In the genomic region with DNA sequence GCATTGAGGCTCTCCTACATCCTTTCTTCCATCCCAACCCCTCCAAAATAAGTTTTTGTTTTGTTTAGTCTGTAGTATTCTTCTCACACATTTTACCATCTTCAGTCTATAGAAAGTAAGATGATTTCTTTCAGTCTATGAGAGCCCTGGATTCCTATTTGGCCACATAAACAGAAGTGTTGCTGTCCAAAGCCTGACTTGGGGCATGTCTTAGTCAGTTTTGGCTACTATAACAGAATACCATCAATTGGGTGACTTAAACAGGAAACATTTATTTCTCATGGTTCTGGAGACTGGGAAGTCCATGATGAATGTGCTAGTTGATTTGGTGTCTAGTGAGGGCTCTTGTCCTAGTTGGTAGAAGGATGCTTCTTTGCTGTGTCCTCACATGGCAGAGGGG, we compare ENCODE assay signal across 14 cellular contexts.
DNase-seq lines count a peak whose midpoint lies in the region; ATAC-seq, FAIRE-seq and TF ChIP-seq lines count a peak whose summit lies in the region.
"Had no signal": no experiment of that assay in that cellular context is flagged by ENCODE, and none has a peak within 500 bp of the region (broad histone marks: within the 10 kb centered on the region; RNA-seq: fewer than 3 reads in every experiment).

No MANE protein-coding gene starts in this region.

- H3K79me2 ChIP-seq in SK-N-SH (ENCODE audit: insufficient read depth): no peaks in the 10 kb centered on the region

- POLR2A ChIA-PET in SK-N-SH (lab: Yijun Ruan, JAX): no interaction called here

- H3K27ac ChIP-seq in SK-N-SH (ENCODE audit: low read depth in 2 of 2, low read length in 1 of 2): no peak overlapping the region
- H3K27ac ChIP-seq: 22Rv1; BLaER1 treated with 17β-estradiol and CSF1 and Interleukin-3, amounts not matched to agents 10 nM and 100 nM; KMS-11 had no signal

- no peaks in the 10 kb centered on the region for H3K27me3 ChIP-seq in SK-N-SH (ENCODE audit: insufficient read depth)
- H3K27me3 ChIP-seq: BLaER1 treated with 17β-estradiol and CSF1 and Interleukin-3, amounts not matched to agents 10 nM and 100 nM had no signal

- no peaks in the 10 kb centered on the region for H4K20me1 ChIP-seq in SK-N-SH (ENCODE audit: insufficient read depth)
- H4K20me1 ChIP-seq: BLaER1 treated with 17β-estradiol and CSF1 and Interleukin-3, amounts not matched to agents 10 nM and 100 nM had no signal

- H2AFZ ChIP-seq in SK-N-SH (ENCODE audit: low read depth): no peak overlapping the region

- DNase-seq in SK-N-SH (no peak), M059J (ENCODE audit: low read depth) (peak; percentile 38), fibroblast of the aortic adventitia (ENCODE audit: low read depth) (peak; percentile 14), HTR-8/SVneo (ENCODE audit: insufficient read length, low spot score) (no peak), NCI-H446 (lab: John Stamatoyannopoulos, UW) (no peak), superior temporal gyrus (ENCODE audit: extremely low spot score) (no peak)
- DNase-seq: CD4-positive, CD25-positive, alpha-beta regulatory T cell; GOT3; HCEC 1CT had no signal

- H3K4me1 ChIP-seq in SK-N-SH (ENCODE audit: control insufficient read depth in 1 of 2, insufficient read depth in 2 of 2, low read depth in 1 of 2, low read length in 1 of 2): 0 out of 4 replicates have a peak, but pooled peaks cover 0 to 10% of the 10 kb centered on the region in 2 experiments

- no peaks in the 10 kb centered on the region for H3K36me3 ChIP-seq in SK-N-SH (replicated peaks in 1 of 2; ENCODE audit: control insufficient read depth in 1 of 2, insufficient read depth in 2 of 2, low read length in 1 of 2)
- H3K36me3 ChIP-seq: BLaER1 treated with 17β-estradiol and CSF1 and Interleukin-3, amounts not matched to agents 10 nM and 100 nM had no signal

- H3K4me3 ChIP-seq in SK-N-SH (ENCODE audit: low read depth in 2 of 2, low read length in 1 of 2) (no peak overlapping the region), fibroblast of the aortic adventitia (ENCODE audit: low read depth, low read length) (no peak overlapping the region)
- H3K4me3 ChIP-seq: BLaER1 treated with 17β-estradiol and CSF1 and Interleukin-3, amounts not matched to agents 10 nM and 100 nM had no signal

- no peak for FAIRE-seq in HTR-8/SVneo (lab: Jason Lieb, UNC)
- FAIRE-seq: GM12891 had no signal

- no peak overlapping the region for H3K9ac ChIP-seq in SK-N-SH
- H3K9ac ChIP-seq: BLaER1 treated with 17β-estradiol and CSF1 and Interleukin-3, amounts not matched to agents 10 nM and 100 nM; KMS-11 had no signal

- TF ChIP-seq CTCF in SK-N-SH (IDR thresholded peaks at IDR 0.05): no peak
- TF ChIP-seq CTCF in fibroblast of the aortic adventitia (IDR thresholded peaks at IDR 0.05; ENCODE audit: insufficient read depth, low read length): no peak

- no peak for ATAC-seq in SK-N-SH treated with all-trans-retinoic acid at 6 μM for 48 hours

- no peaks in the 10 kb centered on the region for H3K9me2 ChIP-seq in SK-N-SH

- no peak overlapping the region for H3K4me2 ChIP-seq in SK-N-SH
- H3K4me2 ChIP-seq: BLaER1 treated with 17β-estradiol and CSF1 and Interleukin-3, amounts not matched to agents 10 nM and 100 nM; KMS-11 had no signal

- no peaks in the 10 kb centered on the region for H3K9me3 ChIP-seq in SK-N-SH

- TF ChIP-seq EP300 in SK-N-SH (IDR thresholded peaks at IDR 0.05; ENCODE audit: borderline replicate concordance in 1 of 2, low read depth in 1 of 2, low read length in 1 of 2): no peak

- TF ChIP-seq RAD21 in SK-N-SH (IDR thresholded peaks at IDR 0.05; ENCODE audit: low read length): no peak

- CTCF ChIA-PET in SK-N-SH (lab: Yijun Ruan, JAX): no interaction called here

- H3F3A ChIP-seq in SK-N-SH (replicated peaks; ENCODE audit: insufficient read depth): peaks cover 13% of the 10 kb centered on the region

TF ChIP-seq in SK-N-SH, 30 proteins besides CTCF, POLR2A, EP300 and RAD21:
- TF ChIP-seq, protein P1, sequence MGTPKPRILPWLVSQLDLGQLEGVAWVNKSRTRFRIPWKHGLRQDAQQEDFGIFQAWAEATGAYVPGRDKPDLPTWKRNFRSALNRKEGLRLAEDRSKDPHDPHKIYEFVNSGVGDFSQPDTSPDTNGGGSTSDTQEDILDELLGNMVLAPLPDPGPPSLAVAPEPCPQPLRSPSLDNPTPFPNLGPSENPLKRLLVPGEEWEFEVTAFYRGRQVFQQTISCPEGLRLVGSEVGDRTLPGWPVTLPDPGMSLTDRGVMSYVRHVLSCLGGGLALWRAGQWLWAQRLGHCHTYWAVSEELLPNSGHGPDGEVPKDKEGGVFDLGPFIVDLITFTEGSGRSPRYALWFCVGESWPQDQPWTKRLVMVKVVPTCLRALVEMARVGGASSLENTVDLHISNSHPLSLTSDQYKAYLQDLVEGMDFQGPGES (IDR thresholded peaks at IDR 0.05; ENCODE audit: low read depth, low read length): no peak
- TF ChIP-seq, protein P2, sequence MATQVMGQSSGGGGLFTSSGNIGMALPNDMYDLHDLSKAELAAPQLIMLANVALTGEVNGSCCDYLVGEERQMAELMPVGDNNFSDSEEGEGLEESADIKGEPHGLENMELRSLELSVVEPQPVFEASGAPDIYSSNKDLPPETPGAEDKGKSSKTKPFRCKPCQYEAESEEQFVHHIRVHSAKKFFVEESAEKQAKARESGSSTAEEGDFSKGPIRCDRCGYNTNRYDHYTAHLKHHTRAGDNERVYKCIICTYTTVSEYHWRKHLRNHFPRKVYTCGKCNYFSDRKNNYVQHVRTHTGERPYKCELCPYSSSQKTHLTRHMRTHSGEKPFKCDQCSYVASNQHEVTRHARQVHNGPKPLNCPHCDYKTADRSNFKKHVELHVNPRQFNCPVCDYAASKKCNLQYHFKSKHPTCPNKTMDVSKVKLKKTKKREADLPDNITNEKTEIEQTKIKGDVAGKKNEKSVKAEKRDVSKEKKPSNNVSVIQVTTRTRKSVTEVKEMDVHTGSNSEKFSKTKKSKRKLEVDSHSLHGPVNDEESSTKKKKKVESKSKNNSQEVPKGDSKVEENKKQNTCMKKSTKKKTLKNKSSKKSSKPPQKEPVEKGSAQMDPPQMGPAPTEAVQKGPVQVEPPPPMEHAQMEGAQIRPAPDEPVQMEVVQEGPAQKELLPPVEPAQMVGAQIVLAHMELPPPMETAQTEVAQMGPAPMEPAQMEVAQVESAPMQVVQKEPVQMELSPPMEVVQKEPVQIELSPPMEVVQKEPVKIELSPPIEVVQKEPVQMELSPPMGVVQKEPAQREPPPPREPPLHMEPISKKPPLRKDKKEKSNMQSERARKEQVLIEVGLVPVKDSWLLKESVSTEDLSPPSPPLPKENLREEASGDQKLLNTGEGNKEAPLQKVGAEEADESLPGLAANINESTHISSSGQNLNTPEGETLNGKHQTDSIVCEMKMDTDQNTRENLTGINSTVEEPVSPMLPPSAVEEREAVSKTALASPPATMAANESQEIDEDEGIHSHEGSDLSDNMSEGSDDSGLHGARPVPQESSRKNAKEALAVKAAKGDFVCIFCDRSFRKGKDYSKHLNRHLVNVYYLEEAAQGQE (IDR thresholded peaks at IDR 0.05; ENCODE audit: low read depth, low read length): peak; percentile 84

TF ChIP-seq in SK-N-SH treated with all-trans-retinoic acid at 6 μM for 48 hours, 23 proteins besides CTCF, POLR2A, EP300 and RAD21:
- no peak for TF ChIP-seq ZC3H10 (CRISPR knock-in tag; IDR thresholded peaks at IDR 0.05)
TF ChIP-seq in SK-N-SH treated with all-trans-retinoic acid at 6 μM for 48 hours: peak in this region for 0.

Comparison
In these comparisons a context has a peak if more than half of its experiments do, and no peak if none do; other contexts are left out.
1. DNase-seq: peak in M059J (single experiment) and fibroblast of the aortic adventitia (single experiment); none in SK-N-SH (single experiment), HTR-8/SVneo (single experiment), NCI-H446 (0 of 2) and superior temporal gyrus (single experiment).